Comparison of ENCODE assay signal across 8 cellular contexts in genomic region chr7:105269397-105269796, GRCh38.
DNase-seq lines count a peak whose midpoint lies in the region; ATAC-seq and TF ChIP-seq lines count a peak whose summit lies in the region.

No MANE protein-coding gene starts in this region.

- no peak for TF ChIP-seq CTCF in foreskin fibroblast (IDR thresholded peaks at IDR 0.05; ENCODE audit: low read depth, low read length)

- DNase-seq in SW480 (ENCODE audit: low spot score) (peak; percentile 52), foreskin fibroblast (peak in 1 of 2 donors; percentile 25), renal cortical epithelial cell (ENCODE audit: low read depth) (peak; percentile 16), DMS53 (lab: John Stamatoyannopoulos, UW) (no peak), retina (no peak), NCI-H226 (no peak)

- ATAC-seq in GM18498 (IDR thresholded peaks at IDR 0.05; ENCODE audit: unreplicated experiment) (peak; percentile 28), HG02642 (IDR thresholded peaks at IDR 0.05; ENCODE audit: poor library complexity, unreplicated experiment) (peak; percentile 14)

- H3K4me3 ChIP-seq in foreskin fibroblast (ENCODE audit: low read depth in 1 of 2, low read length in 2 of 2): peak overlapping the region; percentile 35 to 64

Comparison
In these comparisons a context has a peak if more than half of its experiments do, and no peak if none do; other contexts are left out.
1. DNase-seq: peak in SW480 (single experiment) and renal cortical epithelial cell (single experiment); none in DMS53 (single experiment), retina (single experiment) and NCI-H226 (single experiment).